ENCODE assay signal across 13 cellular contexts in genomic region chr7:69365588-69366241, GRCh38.
DNase-seq lines count a peak whose midpoint lies in the region; TF ChIP-seq lines count a peak whose summit lies in the region.
"Had no signal": no experiment of that assay in that cellular context is flagged by ENCODE, and none has a peak within 500 bp of the region (broad histone marks: within the 10 kb centered on the region; RNA-seq: fewer than 3 reads in every experiment).

No MANE protein-coding gene starts in this region.

- no peak overlapping the region for H3K4me3 ChIP-seq in hepatocyte
- H3K4me3 ChIP-seq: MG63 had no signal

- no peaks in the 10 kb centered on the region for H3K27me3 ChIP-seq in hepatocyte
- H3K27me3 ChIP-seq: heart left ventricle, MG63 had no signal

- TF ChIP-seq CTCF in hepatocyte (IDR thresholded peaks at IDR 0.05; ENCODE audit: poor library complexity) (no peak), RWPE1 (conservative IDR thresholded peaks at IDR 0.05; ENCODE audit: low read depth) (no peak)

- H3K27ac ChIP-seq in hepatocyte (peak overlapping the region; percentile 42), RWPE1 (no peak overlapping the region)
- H3K27ac ChIP-seq: heart left ventricle had no signal

- H3K79me2 ChIP-seq in hepatocyte: no peaks in the 10 kb centered on the region

- H4K20me1 ChIP-seq in hepatocyte (ENCODE audit: insufficient read depth, poor library complexity, severe bottlenecking): no peaks in the 10 kb centered on the region

- DNase-seq in A172 (ENCODE audit: low spot score) (peak; percentile 35), H4 (ENCODE audit: low spot score) (peak; percentile 32), NCI-H748 (lab: John Stamatoyannopoulos, UW; ENCODE audit: unreplicated experiment) (peak; percentile 90), hepatocyte (ENCODE audit: low spot score) (peak; percentile 61), hepatic stellate cell (ENCODE audit: low spot score) (no peak), NCI-H446 treated with DMSO at 0.1 percent for 48 hours (lab: John Stamatoyannopoulos, UW) (no peak), RWPE1 (ENCODE audit: low spot score) (no peak), NCI-H1694 (lab: John Stamatoyannopoulos, UW) (no peak)
- DNase-seq: activated CD8-positive, alpha-beta memory T cell treated with anti-CD3 and anti-CD28 coated beads, Interleukin-2, amount 50 U/mL, for 4 hours; effector CD8-positive, alpha-beta T cell; heart left ventricle; MG63; nucleus accumbens had no signal

- no peaks in the 10 kb centered on the region for H3K36me3 ChIP-seq in hepatocyte (replicated peaks; ENCODE audit: insufficient read depth, low read depth)
- H3K36me3 ChIP-seq: heart left ventricle, MG63 had no signal

- POLR2A ChIA-PET in RWPE1 (lab: Yijun Ruan, JAX; ENCODE audit: low non-redundant PET): no interaction called here

- peaks cover 4% of the 10 kb centered on the region for H3K4me1 ChIP-seq in hepatocyte (ENCODE audit: insufficient read depth)

- H3K9me2 ChIP-seq in hepatocyte (replicated peaks; ENCODE audit: insufficient read depth): no peaks in the 10 kb centered on the region

- CTCF ChIA-PET in RWPE1 (lab: Yijun Ruan, JAX): interaction anchor here (0.5 kb wide), 1 partner anchor 8 kb away, joined by 3 read pairs; no protein-coding TSS in a partner anchor

- peak overlapping the region; percentile 65 for H3K4me2 ChIP-seq in hepatocyte

- H2AFZ ChIP-seq in hepatocyte: no peak overlapping the region

- WGBS in hepatocyte (ENCODE audit: low lambda C conversion rate, missing lambda C conversion rate): 30% methylated on average over 14 of the region's 14 CpGs

- no peaks in the 10 kb centered on the region for H3K9me3 ChIP-seq in hepatocyte (ENCODE audit: low read depth)
- H3K9me3 ChIP-seq: heart left ventricle, MG63 had no signal

Comparison
In these comparisons a context has a peak if more than half of its experiments do, and no peak if none do; other contexts are left out.
1. DNase-seq: peak in A172 (single experiment), H4 (single experiment), NCI-H748 (single experiment) and hepatocyte (single experiment); none in hepatic stellate cell (single experiment), NCI-H446 treated with DMSO at 0.1 percent for 48 hours (single experiment), RWPE1 (single experiment) and NCI-H1694 (single experiment).